Comparison of ENCODE assay signal across 9 cellular contexts in genomic region chr15:52730163-52730562, GRCh38. TPM values are rescaled to one million over a fixed set of nuclear protein-coding genes. Genes with fewer than 3 reads are reported as not detected.
DNase-seq lines count a peak whose midpoint lies in the region; ATAC-seq, FAIRE-seq and TF ChIP-seq lines count a peak whose summit lies in the region.
"Had no signal": no experiment of that assay in that cellular context is flagged by ENCODE, and none has a peak within 500 bp of the region (broad histone marks: within the 10 kb centered on the region; RNA-seq: fewer than 3 reads in every experiment).

No MANE protein-coding gene starts in this region.

- DNase-seq in AG10803 (ENCODE audit: low read depth) = peak; percentile 89
- peak; percentile 31 for DNase-seq in GM19239 (ENCODE audit: insufficient read length, low spot score)
- peak; percentile 36 for DNase-seq in KBM-7
- DNase-seq in activated naive CD4-positive, alpha-beta T cell treated with anti-CD3 and anti-CD28 coated beads, Interleukin-2, amount 50 U/mL, for 16 hours = peak; percentile 20
- peak; percentile 48 for DNase-seq in small intestine
- no peak for DNase-seq in NCI-H524 (lab: John Stamatoyannopoulos, UW)
- DNase-seq in NCI-H1048 (lab: John Stamatoyannopoulos, UW) = no peak

- H3K4me1 ChIP-seq in small intestine (ENCODE audit: control insufficient read depth in 2 of 2, insufficient read depth in 1 of 2, low read depth in 1 of 2, low read length in 1 of 2) = no peaks in the 10 kb centered on the region

- 19 to 33% (median 20%) methylated on average over 4 of the region's 4 CpGs for WGBS in small intestine, 3 donors

- H3K27ac ChIP-seq in small intestine (ENCODE audit: low read depth in 1 of 2, low read length in 1 of 2) = no peak overlapping the region

- ATAC-seq in HG02970 (IDR thresholded peaks at IDR 0.05; ENCODE audit: low FRiP score, unreplicated experiment) = no peak

- no peak for TF ChIP-seq CTCF in AG10803 (conservative IDR thresholded peaks at IDR 0.05; ENCODE audit: low read length)

- no peaks in the 10 kb centered on the region for H3K36me3 ChIP-seq in small intestine (ENCODE audit: control insufficient read depth in 2 of 2, insufficient read depth in 2 of 2, low read length in 2 of 2)

- H3K4me3 ChIP-seq in AG10803 (ENCODE audit: low read length) (no peak overlapping the region), small intestine (ENCODE audit: low read depth in 1 of 2, low read length in 2 of 2) (no peak overlapping the region)

- H3K9me3 ChIP-seq in small intestine (ENCODE audit: control insufficient read depth, low read depth) = no peaks in the 10 kb centered on the region

- no peaks in the 10 kb centered on the region for H3K27me3 ChIP-seq in small intestine (ENCODE audit: control insufficient read depth in 2 of 2, insufficient read depth in 2 of 2, low read length in 2 of 2)

- peak; percentile 94 for FAIRE-seq in GM19239 (lab: Jason Lieb, UNC)
- no peak for FAIRE-seq in small intestine (lab: Jason Lieb, UNC)

- in situ Hi-C loops in KBM-7 (cut with MboI; ENCODE audit: low pct_unique_long_range_greater_than_20kb, low sequenced_read_pairs) = loop anchor here (10.0 kb wide), 1 partner anchor 465 kb away; no protein-coding TSS in a partner anchor

RNA-seq across cellular contexts. Expression of gene ATOSA, which starts 51.0 kb away (rescaled TPM):
- polyA plus RNA-seq in small intestine = 10 to 100 TPM; 13.4 to 29.5 (median 20.5) TPM

RNA-seq across cellular contexts. Expression of gene ONECUT1, which starts 60.0 kb away (rescaled TPM):
- not detected for polyA plus RNA-seq in small intestine
- polyA plus RNA-seq: fibroblast of lung had no signal

Comparison
In these comparisons a context has a peak if more than half of its experiments do, and no peak if none do; other contexts are left out.
1. DNase-seq: peak in AG10803 (single experiment), GM19239 (single experiment), KBM-7 (single experiment), activated naive CD4-positive, alpha-beta T cell treated with anti-CD3 and anti-CD28 coated beads, Interleukin-2, amount 50 U/mL, for 16 hours (single experiment) and small intestine (single experiment); none in NCI-H524 (0 of 2) and NCI-H1048 (single experiment).